In genomic region chr2:69642709-69643601, GRCh38 we compare ENCODE assay signal across 8 cellular contexts. TPM values are rescaled to one million over a fixed set of nuclear protein-coding genes. Genes with fewer than 3 reads are reported as not detected.
DNase-seq lines count a peak whose midpoint lies in the region; ATAC-seq and TF ChIP-seq lines count a peak whose summit lies in the region.

No MANE protein-coding gene starts in this region.

- TF ChIP-seq POLR2A in prostate gland (IDR thresholded peaks at IDR 0.05): peak; percentile 20

- H3K27ac ChIP-seq in right atrium auricular region (peak overlapping the region; percentile 92 to 99), prostate gland (peak overlapping the region; percentile 97)

- intact Hi-C loops in prostate gland (cut with DNase I): loop anchor here (2.0 to 10.0 kb wide), 3 partner anchors 206 to 628 kb away; partner anchors contain the start of genes ANTXR1, GFPT1 and NFU1

- no peaks in the 10 kb centered on the region for H3K9me3 ChIP-seq in ES-I3 (ENCODE audit: control insufficient read depth, insufficient read depth, low read length)
- no peaks in the 10 kb centered on the region for H3K9me3 ChIP-seq in right atrium auricular region
- no peaks in the 10 kb centered on the region for H3K9me3 ChIP-seq in prostate gland

- H3K27me3 ChIP-seq in right atrium auricular region (no peaks in the 10 kb centered on the region), prostate gland (replicated peaks; ENCODE audit: insufficient read depth) (no peaks in the 10 kb centered on the region)

- under 1% methylated on average over 50 of the region's 58 CpGs for WGBS in prostate gland

- TF ChIP-seq CTCF in right atrium auricular region (IDR thresholded peaks at IDR 0.05) (no peak), prostate gland (IDR thresholded peaks at IDR 0.05) (no peak)

- H3K4me1 ChIP-seq in ES-I3 (ENCODE audit: insufficient read depth, low read length) (peaks cover 6% of the 10 kb centered on the region), right atrium auricular region (peaks cover 0 to 52% of the 10 kb centered on the region in 2 donors), prostate gland (replicated peaks) (peaks cover 7% of the 10 kb centered on the region)

- peak overlapping the region; percentile 87 for H3K9ac ChIP-seq in ES-I3 (ENCODE audit: low read depth, low read length)

- ATAC-seq in GM21447 (IDR thresholded peaks at IDR 0.05; ENCODE audit: unreplicated experiment): no peak
- no peak for ATAC-seq in GM21737 (IDR thresholded peaks at IDR 0.05; ENCODE audit: unreplicated experiment)

- H3K4me3 ChIP-seq in Jurkat, Clone E6-1 (ENCODE audit: low read length): peak overlapping the region; percentile 82
- H3K4me3 ChIP-seq in right atrium auricular region: peak overlapping the region; percentile 79 to 98
- peak overlapping the region; percentile 90 to 94 for H3K4me3 ChIP-seq in prostate gland

- H3K36me3 ChIP-seq in ES-I3 (ENCODE audit: insufficient read depth, low read length) (no peaks in the 10 kb centered on the region), right atrium auricular region (no peaks in the 10 kb centered on the region), prostate gland (no peaks in the 10 kb centered on the region)

- DNase-seq in Jurkat, Clone E6-1 (ENCODE audit: low read depth, low spot score): no peak
- DNase-seq in SW 1271 (lab: John Stamatoyannopoulos, UW) (peak; percentile 28 to 30), amniotic epithelial cell (ENCODE audit: low read depth) (peak; percentile 83), right atrium auricular region (ENCODE audit: low spot score) (peak; percentile 67), prostate gland (ENCODE audit: low spot score) (peak; percentile 30)

RNA-seq across cellular contexts. Expression of gene AAK1, which starts 0.6 kb away (rescaled TPM):
- 13.6 TPM for polyA plus RNA-seq in Jurkat, Clone E6-1 (2012; ENCODE audit: insufficient read depth, insufficient read length)
- total RNA-seq in right atrium auricular region (10 to 100 TPM; 50.4 to 62.6 TPM), prostate gland (10 to 100 TPM; 70.7 to 77.3 TPM)
